ENCODE assay signal across 18 cellular contexts in the genomic region with DNA sequence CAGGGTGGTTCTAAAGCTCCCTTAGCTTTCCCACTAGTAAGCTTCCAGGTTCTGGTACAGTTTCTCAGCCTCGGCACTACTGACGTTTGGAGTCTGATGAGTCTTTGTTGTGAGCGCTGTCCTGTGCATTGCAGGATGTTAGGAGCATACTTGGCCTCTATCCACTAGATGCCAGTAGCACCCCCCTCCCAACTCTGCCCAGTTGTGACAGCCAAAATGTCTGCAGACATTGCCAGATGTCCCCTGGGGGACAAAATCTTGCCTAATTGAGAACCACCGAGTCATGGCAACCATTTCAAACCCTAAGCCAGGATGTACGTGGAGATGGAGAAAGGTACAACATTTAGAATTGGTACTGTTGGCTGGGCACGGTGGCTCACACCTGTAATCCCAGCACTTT.
A peak's percentile ranks its signal among the peaks of the same experiment; 100 is the strongest.
DNase-seq lines count a peak whose midpoint lies in the region; ATAC-seq and TF ChIP-seq lines count a peak whose summit lies in the region.
"Had no signal": no experiment of that assay in that cellular context is flagged by ENCODE, and none has a peak within 500 bp of the region (broad histone marks: within the 10 kb centered on the region; RNA-seq: fewer than 3 reads in every experiment).

No MANE protein-coding gene starts in this region.

- H3K9me3 Mint-ChIP-seq in naive thymus-derived CD4-positive, alpha-beta T cell, result no peaks in the 10 kb centered on the region

- peak overlapping the region in 7 of 9 donors; percentile 41 to 80 (median 65) for H3K27ac Mint-ChIP-seq in naive thymus-derived CD4-positive, alpha-beta T cell

- POLR2A ChIA-PET in naive thymus-derived CD4-positive, alpha-beta T cell (lab: Charles Lee), result no interaction called here

- no peak for DNase-seq in cardiac muscle cell (ENCODE audit: low read depth in 1 of 2, low spot score in 1 of 2)
- no peak for DNase-seq in right cardiac atrium
- DNase-seq in naive thymus-derived CD4-positive, alpha-beta T cell, result no peak
- peak; percentile 13 for DNase-seq in upper lobe of right lung
- no peak for DNase-seq in NCI-H2171 (lab: John Stamatoyannopoulos, UW)
- DNase-seq: activated CD4-positive, alpha-beta T cell treated with anti-CD3 and anti-CD28 coated beads for 4 hours; adrenal gland; cortex of kidney; erythroblast; GF-D8; midbrain; NCI-H1092 treated with DMSO at 0.1 percent for 48 hours; NCI-H2171 treated with DMSO at 0.1 percent for 48 hours; NCI-H774; occipital lobe had no signal

- no peaks in the 10 kb centered on the region for H3K9me3 ChIP-seq in cardiac muscle cell (ENCODE audit: low read depth)
- H3K9me3 ChIP-seq in right cardiac atrium (ENCODE audit: control insufficient read depth, low read length), result no peaks in the 10 kb centered on the region
- no peaks in the 10 kb centered on the region for H3K9me3 ChIP-seq in naive thymus-derived CD4-positive, alpha-beta T cell (ENCODE audit: control insufficient read depth in 2 of 3, low read length in 3 of 3)
- no peaks in the 10 kb centered on the region for H3K9me3 ChIP-seq in upper lobe of right lung
- H3K9me3 ChIP-seq: adrenal gland had no signal

- peak overlapping the region in 1 of 10 donors; percentile 28 for H3K4me3 Mint-ChIP-seq in naive thymus-derived CD4-positive, alpha-beta T cell

- H3K27me3 Mint-ChIP-seq in naive thymus-derived CD4-positive, alpha-beta T cell, result no peaks in the 10 kb centered on the region

- H3K27me3 ChIP-seq in cardiac muscle cell (no peaks in the 10 kb centered on the region), right cardiac atrium (ENCODE audit: control insufficient read depth, insufficient read depth) (no peaks in the 10 kb centered on the region), upper lobe of right lung (no peaks in the 10 kb centered on the region)
- no peaks in the 10 kb centered on the region for H3K27me3 ChIP-seq in naive thymus-derived CD4-positive, alpha-beta T cell (ENCODE audit: control insufficient read depth in 2 of 2, insufficient read depth in 2 of 2, low read length in 2 of 2)
- H3K27me3 ChIP-seq: adrenal gland had no signal

- ATAC-seq in right cardiac atrium (no peak), upper lobe of right lung (no peak), HG03457 (IDR thresholded peaks at IDR 0.05; ENCODE audit: unreplicated experiment) (no peak), HG03045 (IDR thresholded peaks at IDR 0.05; ENCODE audit: unreplicated experiment) (no peak)
- ATAC-seq in naive thymus-derived CD4-positive, alpha-beta T cell, result no peak

- no peak for TF ChIP-seq CTCF in cardiac muscle cell (IDR thresholded peaks at IDR 0.05; ENCODE audit: low read depth, low read length)
- TF ChIP-seq CTCF in VCaP (conservative IDR thresholded peaks at IDR 0.05), result no peak
- TF ChIP-seq CTCF in upper lobe of right lung (IDR thresholded peaks at IDR 0.05), result no peak

- H3K4me3 ChIP-seq in cardiac muscle cell, result no peak overlapping the region
- H3K4me3 ChIP-seq in right cardiac atrium (ENCODE audit: low read length), result no peak overlapping the region
- H3K4me3 ChIP-seq in naive thymus-derived CD4-positive, alpha-beta T cell (ENCODE audit: low read length), result no peak overlapping the region
- H3K4me3 ChIP-seq in upper lobe of right lung, result no peak overlapping the region
- H3K4me3 ChIP-seq: adrenal gland had no signal

- peaks cover 14% of the 10 kb centered on the region for H3K4me1 ChIP-seq in cardiac muscle cell (ENCODE audit: low read depth)
- H3K4me1 ChIP-seq in right cardiac atrium (ENCODE audit: control insufficient read depth, insufficient read depth, low read length), result peaks cover 4% of the 10 kb centered on the region
- peaks cover 30 to 43% of the 10 kb centered on the region in 2 donors for H3K4me1 ChIP-seq in naive thymus-derived CD4-positive, alpha-beta T cell (ENCODE audit: control insufficient read depth in 2 of 2, insufficient read depth in 2 of 2, low read length in 2 of 2)
- peaks cover 52% of the 10 kb centered on the region for H3K4me1 ChIP-seq in upper lobe of right lung
- H3K4me1 ChIP-seq: adrenal gland had no signal

- intact Hi-C loops in right cardiac atrium (cut with DNase I), result no loop called here
- intact Hi-C loops in naive thymus-derived CD4-positive, alpha-beta T cell (cut with micrococcal nuclease), result no loop called here
- intact Hi-C loops in upper lobe of right lung (cut with DNase I), result no loop called here

- peak overlapping the region; percentile 17 for H3K27ac ChIP-seq in cardiac muscle cell
- no peak overlapping the region for H3K27ac ChIP-seq in right cardiac atrium (ENCODE audit: low read length)
- H3K27ac ChIP-seq in VCaP, result peak overlapping the region; percentile 99
- no peak overlapping the region for H3K27ac ChIP-seq in naive thymus-derived CD4-positive, alpha-beta T cell (ENCODE audit: low read depth, low read length)
- H3K27ac ChIP-seq in upper lobe of right lung, result peak overlapping the region; percentile 30
- H3K27ac ChIP-seq: adrenal gland had no signal

- H3K4me1 Mint-ChIP-seq in naive thymus-derived CD4-positive, alpha-beta T cell, result peaks cover 40 to 77% (median 73%) of the 10 kb centered on the region in 7 donors

- H3K36me3 ChIP-seq in cardiac muscle cell, result no peaks in the 10 kb centered on the region
- H3K36me3 ChIP-seq in naive thymus-derived CD4-positive, alpha-beta T cell (ENCODE audit: control insufficient read depth in 2 of 3, insufficient read depth in 3 of 3, low read length in 3 of 3), result no peaks in the 10 kb centered on the region
- no peaks in the 10 kb centered on the region for H3K36me3 ChIP-seq in upper lobe of right lung
- H3K36me3 ChIP-seq: adrenal gland had no signal

- 75% methylated on average over 6 of the region's 6 CpGs for WGBS in right cardiac atrium

- peaks cover 0 to 39% (median 0%) of the 10 kb centered on the region in 5 donors for H3K36me3 Mint-ChIP-seq in naive thymus-derived CD4-positive, alpha-beta T cell

- CTCF ChIA-PET in naive thymus-derived CD4-positive, alpha-beta T cell (lab: Charles Lee), result no interaction called here

Comparison
In these comparisons a context has a peak if more than half of its experiments do, and no peak if none do; other contexts are left out.
1. H3K27ac ChIP-seq: peak in cardiac muscle cell (single experiment), VCaP (single experiment) and upper lobe of right lung (single experiment); none in right cardiac atrium (single experiment) and naive thymus-derived CD4-positive, alpha-beta T cell (single experiment).